Comparison of ENCODE assay signal across 15 cellular contexts in the genomic region with DNA sequence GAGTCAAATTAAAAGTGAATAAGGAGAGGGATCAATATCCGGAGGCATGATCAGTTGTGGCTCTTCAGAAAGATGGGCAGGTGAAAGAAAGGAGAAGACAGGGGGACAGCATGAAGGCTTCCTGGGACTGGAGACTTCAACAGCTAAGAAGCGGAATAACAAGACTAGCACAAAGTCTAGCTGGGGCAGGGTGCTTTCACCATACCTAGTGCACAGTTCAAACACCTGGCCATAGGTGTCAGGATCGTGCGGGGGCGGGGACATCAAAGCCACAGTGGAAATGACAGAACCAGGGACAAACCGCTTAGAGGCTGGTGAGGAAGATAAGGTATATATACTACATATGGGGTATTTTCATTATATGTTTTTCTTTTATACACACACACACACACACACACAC.
DNase-seq lines count a peak whose midpoint lies in the region; ATAC-seq and TF ChIP-seq lines count a peak whose summit lies in the region.
"Had no signal": no experiment of that assay in that cellular context is flagged by ENCODE, and none has a peak within 500 bp of the region (broad histone marks: within the 10 kb centered on the region; RNA-seq: fewer than 3 reads in every experiment).

No MANE protein-coding gene starts in this region.

- no peak overlapping the region for H3K4ac ChIP-seq in mesenchymal stem cell (ENCODE audit: low read depth in 1 of 2, low read length in 2 of 2)

- intact Hi-C loops in activated CD8-positive, alpha-beta T cell treated with anti-CD3 and anti-CD28 coated beads for 36 hours (cut with micrococcal nuclease): loop anchor here (10.0 kb wide), 1 partner anchor 1095 kb away; no protein-coding TSS in a partner anchor

- no peak overlapping the region for H2BK12ac ChIP-seq in mesenchymal stem cell (ENCODE audit: low read length in 2 of 2)

- H3K4me2 ChIP-seq in mesenchymal stem cell (ENCODE audit: low read length, poor library complexity, severe bottlenecking): no peak overlapping the region
- H3K4me2 ChIP-seq: BLaER1, GM23338 had no signal

- no peak overlapping the region for H3K14ac ChIP-seq in mesenchymal stem cell (ENCODE audit: low read length in 2 of 2)

- no peak overlapping the region for H3K27ac Mint-ChIP-seq in activated CD8-positive, alpha-beta T cell treated with anti-CD3 and anti-CD28 coated beads for 36 hours
- no peak overlapping the region for H3K27ac Mint-ChIP-seq in activated CD8-positive, alpha-beta T cell treated with anti-CD3 and anti-CD28 coated beads, Interleukin-2, amount 10 ng/mL, durations not matched to agents 7 days and 5 days
- H3K27ac Mint-ChIP-seq: CD4-positive, alpha-beta memory T cell; GM23338; IgD-negative memory B cell had no signal

- no peak overlapping the region for H2AFZ ChIP-seq in mesenchymal stem cell (ENCODE audit: low read depth, low read length)
- H2AFZ ChIP-seq: GM23338 had no signal

- peak overlapping the region; percentile 26 for H2AK5ac ChIP-seq in mesenchymal stem cell (ENCODE audit: low read length, severe bottlenecking)

- H3K4me3 ChIP-seq in mesenchymal stem cell (ENCODE audit: insufficient read depth in 1 of 2, low read depth in 1 of 2, low read length in 2 of 2): no peak overlapping the region
- H3K4me3 ChIP-seq: BLaER1, GM23338 had no signal

- H3K23ac ChIP-seq in mesenchymal stem cell (ENCODE audit: low read length in 2 of 2): no peak overlapping the region

- no peak for TF ChIP-seq CTCF in activated CD8-positive, alpha-beta T cell treated with anti-CD3 and anti-CD28 coated beads for 36 hours (IDR thresholded peaks at IDR 0.05)

- no peaks in the 10 kb centered on the region for H3K9me3 Mint-ChIP-seq in activated CD8-positive, alpha-beta T cell treated with anti-CD3 and anti-CD28 coated beads for 36 hours
- H3K9me3 Mint-ChIP-seq in activated CD8-positive, alpha-beta T cell treated with anti-CD3 and anti-CD28 coated beads, Interleukin-2, amount 10 ng/mL, durations not matched to agents 7 days and 5 days (ENCODE audit: insufficient read depth): no peaks in the 10 kb centered on the region
- H3K9me3 Mint-ChIP-seq: GM23338, IgD-negative memory B cell had no signal

- no peak overlapping the region for H4K8ac ChIP-seq in mesenchymal stem cell (ENCODE audit: low read length)

- 93% methylated on average over 2 of the region's 6 CpGs for WGBS in mesenchymal stem cell

- H3K36me3 Mint-ChIP-seq in activated CD8-positive, alpha-beta T cell treated with anti-CD3 and anti-CD28 coated beads for 36 hours (ENCODE audit: low read depth): no peaks in the 10 kb centered on the region
- no peaks in the 10 kb centered on the region for H3K36me3 Mint-ChIP-seq in activated CD8-positive, alpha-beta T cell treated with anti-CD3 and anti-CD28 coated beads, Interleukin-2, amount 10 ng/mL, durations not matched to agents 7 days and 5 days (ENCODE audit: low read depth)
- H3K36me3 Mint-ChIP-seq: IgD-negative memory B cell had no signal

- H3K4me1 Mint-ChIP-seq in activated CD8-positive, alpha-beta T cell treated with anti-CD3 and anti-CD28 coated beads for 36 hours (ENCODE audit: low read depth): peaks cover 7% of the 10 kb centered on the region
- H3K4me1 Mint-ChIP-seq in activated CD8-positive, alpha-beta T cell treated with anti-CD3 and anti-CD28 coated beads, Interleukin-2, amount 10 ng/mL, durations not matched to agents 7 days and 5 days (ENCODE audit: low read depth): no peaks in the 10 kb centered on the region

- no peak overlapping the region for H2BK15ac ChIP-seq in mesenchymal stem cell (ENCODE audit: low read depth, poor library complexity, severe bottlenecking)

- CTCF ChIA-PET in activated CD8-positive, alpha-beta T cell treated with anti-CD3 and anti-CD28 coated beads for 36 hours (lab: Charles Lee): no interaction called here
- CTCF ChIA-PET in activated CD8-positive, alpha-beta T cell treated with anti-CD3 and anti-CD28 coated beads, Interleukin-2, amount 10 ng/mL, durations not matched to agents 7 days and 5 days (lab: Charles Lee): no interaction called here

- H3K9ac ChIP-seq in mesenchymal stem cell (ENCODE audit: low read length): no peak overlapping the region
- H3K9ac ChIP-seq: BLaER1 had no signal

- no peak overlapping the region for H4K91ac ChIP-seq in mesenchymal stem cell (ENCODE audit: low read length)

- peak; percentile 13 for DNase-seq in activated CD8-positive, alpha-beta T cell treated with anti-CD3 and anti-CD28 coated beads for 36 hours
- DNase-seq in activated CD8-positive, alpha-beta T cell treated with anti-CD3 and anti-CD28 coated beads, Interleukin-2, amount 10 ng/mL, durations not matched to agents 7 days and 5 days: no peak
- DNase-seq in SW480 (ENCODE audit: low spot score) (peak; percentile 27), mesenchymal stem cell (no peak), GDM1 (lab: John Stamatoyannopoulos, UW) (no peak), pons (ENCODE audit: low spot score) (no peak)
- DNase-seq: 8988T; CD4-positive, alpha-beta memory T cell; HCEC 1CT had no signal

- no peak for ATAC-seq in activated CD8-positive, alpha-beta T cell treated with anti-CD3 and anti-CD28 coated beads for 36 hours
- ATAC-seq in activated CD8-positive, alpha-beta T cell treated with anti-CD3 and anti-CD28 coated beads, Interleukin-2, amount 10 ng/mL, durations not matched to agents 7 days and 5 days: no peak
- ATAC-seq in HG02938 (IDR thresholded peaks at IDR 0.05; ENCODE audit: unreplicated experiment): no peak
- ATAC-seq: GM23338 had no signal

- H3K36me3 ChIP-seq in mesenchymal stem cell (ENCODE audit: control insufficient read depth in 1 of 2, insufficient read depth in 2 of 2, low read depth in 1 of 2, low read length in 2 of 2): no peaks in the 10 kb centered on the region
- H3K36me3 ChIP-seq: BLaER1 had no signal

- peaks cover 3% of the 10 kb centered on the region for H3K4me1 ChIP-seq in mesenchymal stem cell (ENCODE audit: control insufficient read depth, insufficient read depth, low read depth, low read length)
- H3K4me1 ChIP-seq: BLaER1 had no signal

- H3K4me3 Mint-ChIP-seq in activated CD8-positive, alpha-beta T cell treated with anti-CD3 and anti-CD28 coated beads for 36 hours: no peak overlapping the region
- no peak overlapping the region for H3K4me3 Mint-ChIP-seq in activated CD8-positive, alpha-beta T cell treated with anti-CD3 and anti-CD28 coated beads, Interleukin-2, amount 10 ng/mL, durations not matched to agents 7 days and 5 days
- H3K4me3 Mint-ChIP-seq: CD14-positive monocyte; CD4-positive, alpha-beta memory T cell; GM23338; IgD-negative memory B cell had no signal

- H2BK120ac ChIP-seq in mesenchymal stem cell (ENCODE audit: low read depth, low read length): no peak overlapping the region

- no peaks in the 10 kb centered on the region for H3K27me3 ChIP-seq in mesenchymal stem cell (ENCODE audit: control insufficient read depth in 1 of 2, insufficient read depth in 1 of 2, low read length in 2 of 2)
- H3K27me3 ChIP-seq: BLaER1 had no signal

- H3K27ac ChIP-seq in mesenchymal stem cell (ENCODE audit: low read length, poor library complexity, severe bottlenecking): no peak overlapping the region
- H3K27ac ChIP-seq: BLaER1, HL-60 had no signal

- H3K27me3 Mint-ChIP-seq in activated CD8-positive, alpha-beta T cell treated with anti-CD3 and anti-CD28 coated beads for 36 hours: no peaks in the 10 kb centered on the region
- H3K27me3 Mint-ChIP-seq in activated CD8-positive, alpha-beta T cell treated with anti-CD3 and anti-CD28 coated beads, Interleukin-2, amount 10 ng/mL, durations not matched to agents 7 days and 5 days (ENCODE audit: low read depth): no peaks in the 10 kb centered on the region
- H3K27me3 Mint-ChIP-seq: CD4-positive, alpha-beta memory T cell had no signal

- H2BK5ac ChIP-seq in mesenchymal stem cell (ENCODE audit: low read depth, low read length, poor library complexity, severe bottlenecking): no peak overlapping the region

- H3K18ac ChIP-seq in mesenchymal stem cell (ENCODE audit: low read depth in 1 of 2, low read length in 2 of 2): no peak overlapping the region

- H3K9me3 ChIP-seq in mesenchymal stem cell (ENCODE audit: control insufficient read depth, low read length): no peaks in the 10 kb centered on the region
- H3K9me3 ChIP-seq: BLaER1 had no signal

- H3K79me1 ChIP-seq in mesenchymal stem cell (replicated peaks; ENCODE audit: low read length, poor library complexity, severe bottlenecking): no peaks in the 10 kb centered on the region

- POLR2A ChIA-PET in activated CD8-positive, alpha-beta T cell treated with anti-CD3 and anti-CD28 coated beads for 36 hours (lab: Charles Lee): no interaction called here
- POLR2A ChIA-PET in activated CD8-positive, alpha-beta T cell treated with anti-CD3 and anti-CD28 coated beads, Interleukin-2, amount 10 ng/mL, durations not matched to agents 7 days and 5 days (lab: Charles Lee): no interaction called here

Comparison
In these comparisons a context has a peak if more than half of its experiments do, and no peak if none do; other contexts are left out.
1. DNase-seq: peak in activated CD8-positive, alpha-beta T cell treated with anti-CD3 and anti-CD28 coated beads for 36 hours (single experiment) and SW480 (single experiment); none in activated CD8-positive, alpha-beta T cell treated with anti-CD3 and anti-CD28 coated beads, Interleukin-2, amount 10 ng/mL, durations not matched to agents 7 days and 5 days (single experiment), mesenchymal stem cell (single experiment), GDM1 (single experiment) and pons (single experiment).